ENCODE assay signal across 1 cellular context in the genomic region with DNA sequence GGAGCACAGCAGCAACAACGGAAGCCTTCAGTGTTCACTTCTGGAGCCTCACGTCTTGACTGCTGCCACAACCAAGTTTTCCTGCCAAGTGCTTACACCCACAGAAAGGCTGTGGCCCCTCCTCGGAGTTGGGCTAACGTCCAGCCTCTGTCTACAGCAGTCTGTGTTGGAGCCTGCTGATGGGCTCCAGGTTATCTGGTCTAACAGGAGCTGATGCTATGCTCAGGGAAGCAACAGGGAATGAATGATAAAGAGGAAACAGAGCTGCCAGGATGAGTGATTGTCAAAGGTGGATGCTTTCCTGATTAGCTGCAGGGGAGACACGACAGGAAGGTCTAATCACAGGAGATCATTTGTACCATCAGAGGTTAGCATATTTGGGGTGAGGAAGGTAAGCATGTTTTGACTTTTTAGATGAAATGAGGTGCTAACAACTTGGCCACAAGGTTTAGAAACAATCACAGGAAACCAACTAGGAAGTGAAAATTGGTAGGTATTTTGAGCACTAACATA.
TF ChIP-seq lines count a peak whose summit lies in the region.

No MANE protein-coding gene starts in this region.

TF ChIP-seq in H1, 55 proteins besides CTCF, POLR2A, EP300 and RAD21:
- TF ChIP-seq CTBP2 (IDR thresholded peaks at IDR 0.05; ENCODE audit: borderline replicate concordance, insufficient read depth, insufficient read length, low read length) (no peak), KDM1A (IDR thresholded peaks at IDR 0.05; ENCODE audit: borderline replicate concordance, low read length) (no peak), RNF2 (IDR thresholded peaks at IDR 0.05; ENCODE audit: borderline replicate concordance, low read depth, low read length, missing control alignments, poor library complexity, severe bottlenecking) (no peak), MAFK (IDR thresholded peaks at IDR 0.05; ENCODE audit: low read depth, low read length) (no peak), ASH2L (IDR thresholded peaks at IDR 0.05; ENCODE audit: low read length) (no peak), HDAC6 (IDR thresholded peaks at IDR 0.05; ENCODE audit: low read depth, low read length) (no peak), CHD1 (IDR thresholded peaks at IDR 0.05; ENCODE audit: low read depth, low read length) (no peak), EGR1 (IDR thresholded peaks at IDR 0.05; ENCODE audit: borderline replicate concordance, low read depth, low read length) (no peak), TCF12 (IDR thresholded peaks at IDR 0.05; ENCODE audit: low read depth, low read length) (no peak), RBBP5 (IDR thresholded peaks at IDR 0.05; ENCODE audit: borderline replicate concordance, low read depth, low read length) (no peak), GABPA (IDR thresholded peaks at IDR 0.05; ENCODE audit: borderline replicate concordance, insufficient read depth, low read length) (no peak), BCL11A (IDR thresholded peaks at IDR 0.05; ENCODE audit: low read depth in 2 of 2, low read length in 2 of 2) (no peak), GTF2F1 (IDR thresholded peaks at IDR 0.05; ENCODE audit: borderline replicate concordance, low read depth, low read length) (no peak), SAP30 (IDR thresholded peaks at IDR 0.05; ENCODE audit: insufficient read depth, insufficient replicate concordance, low read length) (no peak), RXRA (IDR thresholded peaks at IDR 0.05; ENCODE audit: insufficient read depth, low read depth, low read length) (no peak)
- TF ChIP-seq, protein P1, sequence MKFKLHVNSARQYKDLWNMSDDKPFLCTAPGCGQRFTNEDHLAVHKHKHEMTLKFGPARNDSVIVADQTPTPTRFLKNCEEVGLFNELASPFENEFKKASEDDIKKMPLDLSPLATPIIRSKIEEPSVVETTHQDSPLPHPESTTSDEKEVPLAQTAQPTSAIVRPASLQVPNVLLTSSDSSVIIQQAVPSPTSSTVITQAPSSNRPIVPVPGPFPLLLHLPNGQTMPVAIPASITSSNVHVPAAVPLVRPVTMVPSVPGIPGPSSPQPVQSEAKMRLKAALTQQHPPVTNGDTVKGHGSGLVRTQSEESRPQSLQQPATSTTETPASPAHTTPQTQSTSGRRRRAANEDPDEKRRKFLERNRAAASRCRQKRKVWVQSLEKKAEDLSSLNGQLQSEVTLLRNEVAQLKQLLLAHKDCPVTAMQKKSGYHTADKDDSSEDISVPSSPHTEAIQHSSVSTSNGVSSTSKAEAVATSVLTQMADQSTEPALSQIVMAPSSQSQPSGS (IDR thresholded peaks at IDR 0.05; ENCODE audit: low read length), result no peak
